ENCODE assay signal across 1 cellular context in the genomic region with DNA sequence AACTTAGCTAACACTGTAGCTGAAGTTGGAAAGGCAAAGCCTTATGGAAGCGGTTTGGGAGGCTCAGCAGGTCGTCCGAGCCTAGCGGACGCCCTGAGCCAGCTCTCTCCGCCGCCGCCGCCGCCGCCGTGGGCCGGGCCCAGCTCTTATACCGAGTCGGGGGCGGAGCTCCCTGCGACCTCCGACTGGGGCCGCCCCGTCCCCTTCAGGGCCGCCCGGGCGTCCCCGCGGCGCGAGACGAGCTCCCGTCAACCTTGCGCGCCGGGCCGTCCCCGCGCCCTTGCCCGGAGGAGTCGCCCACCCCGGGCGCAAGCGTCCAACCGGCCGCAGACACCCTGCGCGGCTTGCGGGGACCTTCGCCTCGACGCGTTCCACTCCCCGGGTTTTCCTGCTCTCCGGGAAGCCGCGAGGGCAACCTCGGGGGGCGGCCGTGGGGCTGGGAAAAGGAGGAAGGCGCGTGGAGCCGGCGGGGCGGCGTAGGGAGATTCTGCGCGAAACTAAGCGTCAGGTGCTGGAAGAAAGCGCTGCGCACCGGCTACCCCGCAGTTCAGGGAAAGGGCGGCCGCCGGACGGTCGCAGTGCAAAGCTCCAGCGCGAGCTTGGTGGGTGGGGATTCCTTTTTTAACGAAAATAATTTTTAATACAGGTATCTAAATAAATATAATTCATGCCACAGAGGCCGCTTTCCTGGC.
TF ChIP-seq lines count a peak whose summit lies in the region.

A gene with protein sequence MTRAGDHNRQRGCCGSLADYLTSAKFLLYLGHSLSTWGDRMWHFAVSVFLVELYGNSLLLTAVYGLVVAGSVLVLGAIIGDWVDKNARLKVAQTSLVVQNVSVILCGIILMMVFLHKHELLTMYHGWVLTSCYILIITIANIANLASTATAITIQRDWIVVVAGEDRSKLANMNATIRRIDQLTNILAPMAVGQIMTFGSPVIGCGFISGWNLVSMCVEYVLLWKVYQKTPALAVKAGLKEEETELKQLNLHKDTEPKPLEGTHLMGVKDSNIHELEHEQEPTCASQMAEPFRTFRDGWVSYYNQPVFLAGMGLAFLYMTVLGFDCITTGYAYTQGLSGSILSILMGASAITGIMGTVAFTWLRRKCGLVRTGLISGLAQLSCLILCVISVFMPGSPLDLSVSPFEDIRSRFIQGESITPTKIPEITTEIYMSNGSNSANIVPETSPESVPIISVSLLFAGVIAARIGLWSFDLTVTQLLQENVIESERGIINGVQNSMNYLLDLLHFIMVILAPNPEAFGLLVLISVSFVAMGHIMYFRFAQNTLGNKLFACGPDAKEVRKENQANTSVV (minus strand): TSS at position 125 of the 692 bp plus-strand sequence. CDS start 326 bp downstream, outside the sequence.

TF ChIP-seq in HepG2, 621 proteins besides CTCF, POLR2A, EP300 and RAD21 (continued from another document and continues in another):
- TF ChIP-seq EEA1 (CRISPR knock-in tag; IDR thresholded peaks at IDR 0.05; ENCODE audit: borderline replicate concordance), result peak; percentile 67; the same call in 1 of the 2 replicates
- peak; percentile 8; the same call in 1 of the 2 replicates for TF ChIP-seq NCOA2 (CRISPR knock-in tag; IDR thresholded peaks at IDR 0.05)
- no peak for TF ChIP-seq EZH2 (conservative IDR thresholded peaks at IDR 0.05; ENCODE audit: low read depth, low read length)
- no peak for TF ChIP-seq RORA (CRISPR knock-in tag; IDR thresholded peaks at IDR 0.05)
- no peak for TF ChIP-seq ZFP41 (CRISPR knock-in tag; IDR thresholded peaks at IDR 0.05; ENCODE audit: borderline replicate concordance)
- no peak for TF ChIP-seq ZNF207 (IDR thresholded peaks at IDR 0.05; ENCODE audit: borderline replicate concordance)
- TF ChIP-seq, protein P1, sequence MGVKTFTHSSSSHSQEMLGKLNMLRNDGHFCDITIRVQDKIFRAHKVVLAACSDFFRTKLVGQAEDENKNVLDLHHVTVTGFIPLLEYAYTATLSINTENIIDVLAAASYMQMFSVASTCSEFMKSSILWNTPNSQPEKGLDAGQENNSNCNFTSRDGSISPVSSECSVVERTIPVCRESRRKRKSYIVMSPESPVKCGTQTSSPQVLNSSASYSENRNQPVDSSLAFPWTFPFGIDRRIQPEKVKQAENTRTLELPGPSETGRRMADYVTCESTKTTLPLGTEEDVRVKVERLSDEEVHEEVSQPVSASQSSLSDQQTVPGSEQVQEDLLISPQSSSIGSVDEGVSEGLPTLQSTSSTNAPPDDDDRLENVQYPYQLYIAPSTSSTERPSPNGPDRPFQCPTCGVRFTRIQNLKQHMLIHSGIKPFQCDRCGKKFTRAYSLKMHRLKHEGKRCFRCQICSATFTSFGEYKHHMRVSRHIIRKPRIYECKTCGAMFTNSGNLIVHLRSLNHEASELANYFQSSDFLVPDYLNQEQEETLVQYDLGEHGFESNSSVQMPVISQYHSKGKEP (CRISPR knock-in tag; IDR thresholded peaks at IDR 0.05), result no peak; the same call in 1 of the 2 replicates
- TF ChIP-seq, protein P2, sequence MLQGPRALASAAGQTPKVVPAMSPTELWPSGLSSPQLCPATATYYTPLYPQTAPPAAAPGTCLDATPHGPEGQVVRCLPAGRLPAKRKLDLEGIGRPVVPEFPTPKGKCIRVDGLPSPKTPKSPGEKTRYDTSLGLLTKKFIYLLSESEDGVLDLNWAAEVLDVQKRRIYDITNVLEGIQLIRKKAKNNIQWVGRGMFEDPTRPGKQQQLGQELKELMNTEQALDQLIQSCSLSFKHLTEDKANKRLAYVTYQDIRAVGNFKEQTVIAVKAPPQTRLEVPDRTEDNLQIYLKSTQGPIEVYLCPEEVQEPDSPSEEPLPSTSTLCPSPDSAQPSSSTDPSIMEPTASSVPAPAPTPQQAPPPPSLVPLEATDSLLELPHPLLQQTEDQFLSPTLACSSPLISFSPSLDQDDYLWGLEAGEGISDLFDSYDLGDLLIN (CRISPR knock-in tag; IDR thresholded peaks at IDR 0.05; ENCODE audit: borderline replicate concordance), result no peak
- no peak for TF ChIP-seq MAFK (conservative IDR thresholded peaks at IDR 0.05 in 1 of 2, IDR thresholded peaks at IDR 0.05 in 1 of 2; ENCODE audit: low read length in 2 of 2)
- no peak for TF ChIP-seq HOXA9 (CRISPR knock-in tag; IDR thresholded peaks at IDR 0.05; ENCODE audit: borderline replicate concordance)
- no peak for TF ChIP-seq ZNF670 (CRISPR knock-in tag; IDR thresholded peaks at IDR 0.05; ENCODE audit: borderline replicate concordance)
- peak; percentile 24; the same call in 1 of the 2 replicates for TF ChIP-seq ATF7-NPFF (CRISPR knock-in tag; IDR thresholded peaks at IDR 0.05; ENCODE audit: low read depth)
- TF ChIP-seq, protein P3, sequence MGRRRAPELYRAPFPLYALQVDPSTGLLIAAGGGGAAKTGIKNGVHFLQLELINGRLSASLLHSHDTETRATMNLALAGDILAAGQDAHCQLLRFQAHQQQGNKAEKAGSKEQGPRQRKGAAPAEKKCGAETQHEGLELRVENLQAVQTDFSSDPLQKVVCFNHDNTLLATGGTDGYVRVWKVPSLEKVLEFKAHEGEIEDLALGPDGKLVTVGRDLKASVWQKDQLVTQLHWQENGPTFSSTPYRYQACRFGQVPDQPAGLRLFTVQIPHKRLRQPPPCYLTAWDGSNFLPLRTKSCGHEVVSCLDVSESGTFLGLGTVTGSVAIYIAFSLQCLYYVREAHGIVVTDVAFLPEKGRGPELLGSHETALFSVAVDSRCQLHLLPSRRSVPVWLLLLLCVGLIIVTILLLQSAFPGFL (CRISPR knock-in tag; IDR thresholded peaks at IDR 0.05), result no peak
- TF ChIP-seq MBD4 (IDR thresholded peaks at IDR 0.05; ENCODE audit: borderline replicate concordance, low read length), result no peak
- no peak; the same call in none of the 2 replicates for TF ChIP-seq MAF1 (CRISPR knock-in tag; IDR thresholded peaks at IDR 0.05; ENCODE audit: borderline replicate concordance)
- TF ChIP-seq ZNF550 (CRISPR knock-in tag; IDR thresholded peaks at IDR 0.05; ENCODE audit: borderline replicate concordance), result 0 out of 2 replicates have a peak, but pooled peaks have one; percentile 37
- TF ChIP-seq, protein P4, sequence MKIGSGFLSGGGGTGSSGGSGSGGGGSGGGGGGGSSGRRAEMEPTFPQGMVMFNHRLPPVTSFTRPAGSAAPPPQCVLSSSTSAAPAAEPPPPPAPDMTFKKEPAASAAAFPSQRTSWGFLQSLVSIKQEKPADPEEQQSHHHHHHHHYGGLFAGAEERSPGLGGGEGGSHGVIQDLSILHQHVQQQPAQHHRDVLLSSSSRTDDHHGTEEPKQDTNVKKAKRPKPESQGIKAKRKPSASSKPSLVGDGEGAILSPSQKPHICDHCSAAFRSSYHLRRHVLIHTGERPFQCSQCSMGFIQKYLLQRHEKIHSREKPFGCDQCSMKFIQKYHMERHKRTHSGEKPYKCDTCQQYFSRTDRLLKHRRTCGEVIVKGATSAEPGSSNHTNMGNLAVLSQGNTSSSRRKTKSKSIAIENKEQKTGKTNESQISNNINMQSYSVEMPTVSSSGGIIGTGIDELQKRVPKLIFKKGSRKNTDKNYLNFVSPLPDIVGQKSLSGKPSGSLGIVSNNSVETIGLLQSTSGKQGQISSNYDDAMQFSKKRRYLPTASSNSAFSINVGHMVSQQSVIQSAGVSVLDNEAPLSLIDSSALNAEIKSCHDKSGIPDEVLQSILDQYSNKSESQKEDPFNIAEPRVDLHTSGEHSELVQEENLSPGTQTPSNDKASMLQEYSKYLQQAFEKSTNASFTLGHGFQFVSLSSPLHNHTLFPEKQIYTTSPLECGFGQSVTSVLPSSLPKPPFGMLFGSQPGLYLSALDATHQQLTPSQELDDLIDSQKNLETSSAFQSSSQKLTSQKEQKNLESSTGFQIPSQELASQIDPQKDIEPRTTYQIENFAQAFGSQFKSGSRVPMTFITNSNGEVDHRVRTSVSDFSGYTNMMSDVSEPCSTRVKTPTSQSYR (CRISPR knock-in tag; IDR thresholded peaks at IDR 0.05; ENCODE audit: borderline replicate concordance), result 0 out of 2 replicates have a peak, but pooled peaks have one; percentile 21
- TF ChIP-seq, protein P5, sequence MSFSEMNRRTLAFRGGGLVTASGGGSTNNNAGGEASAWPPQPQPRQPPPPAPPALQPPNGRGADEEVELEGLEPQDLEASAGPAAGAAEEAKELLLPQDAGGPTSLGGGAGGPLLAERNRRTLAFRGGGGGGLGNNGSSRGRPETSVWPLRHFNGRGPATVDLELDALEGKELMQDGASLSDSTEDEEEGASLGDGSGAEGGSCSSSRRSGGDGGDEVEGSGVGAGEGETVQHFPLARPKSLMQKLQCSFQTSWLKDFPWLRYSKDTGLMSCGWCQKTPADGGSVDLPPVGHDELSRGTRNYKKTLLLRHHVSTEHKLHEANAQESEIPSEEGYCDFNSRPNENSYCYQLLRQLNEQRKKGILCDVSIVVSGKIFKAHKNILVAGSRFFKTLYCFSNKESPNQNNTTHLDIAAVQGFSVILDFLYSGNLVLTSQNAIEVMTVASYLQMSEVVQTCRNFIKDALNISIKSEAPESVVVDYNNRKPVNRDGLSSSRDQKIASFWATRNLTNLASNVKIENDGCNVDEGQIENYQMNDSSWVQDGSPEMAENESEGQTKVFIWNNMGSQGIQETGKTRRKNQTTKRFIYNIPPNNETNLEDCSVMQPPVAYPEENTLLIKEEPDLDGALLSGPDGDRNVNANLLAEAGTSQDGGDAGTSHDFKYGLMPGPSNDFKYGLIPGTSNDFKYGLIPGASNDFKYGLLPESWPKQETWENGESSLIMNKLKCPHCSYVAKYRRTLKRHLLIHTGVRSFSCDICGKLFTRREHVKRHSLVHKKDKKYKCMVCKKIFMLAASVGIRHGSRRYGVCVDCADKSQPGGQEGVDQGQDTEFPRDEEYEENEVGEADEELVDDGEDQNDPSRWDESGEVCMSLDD (CRISPR knock-in tag; IDR thresholded peaks at IDR 0.05; ENCODE audit: borderline replicate concordance), result peak; percentile 44; the same call in 1 of the 2 replicates
- no peak for TF ChIP-seq ZNF24 (IDR thresholded peaks at IDR 0.05)
- no peak for TF ChIP-seq SIX1 (CRISPR knock-in tag; IDR thresholded peaks at IDR 0.05; ENCODE audit: borderline replicate concordance)
- TF ChIP-seq PCBP2 (optimal IDR thresholded peaks at IDR 0.05; ENCODE audit: low read depth, low read length, poor library complexity, severe bottlenecking), result no peak
- peak; percentile 15; the same call in 1 of the 2 replicates for TF ChIP-seq NFYC (CRISPR knock-in tag; IDR thresholded peaks at IDR 0.05)
- TF ChIP-seq SP1 (IDR thresholded peaks at IDR 0.05), result no peak
- TF ChIP-seq SP1 (CRISPR knock-in tag; IDR thresholded peaks at IDR 0.05), result peak; percentile 68
- TF ChIP-seq TRIM24 (CRISPR knock-in tag; IDR thresholded peaks at IDR 0.05), result no peak
- peak; percentile 45; the same call in 1 of the 2 replicates for TF ChIP-seq ZSCAN22 (CRISPR knock-in tag; IDR thresholded peaks at IDR 0.05)
- TF ChIP-seq RBM22 (optimal IDR thresholded peaks at IDR 0.05; ENCODE audit: low read length), result no peak
- TF ChIP-seq ZNF776 (CRISPR knock-in tag; IDR thresholded peaks at IDR 0.05), result peak; percentile 73; the same call in 1 of the 2 replicates
- peak; percentile 77 for TF ChIP-seq HES4 (CRISPR knock-in tag; IDR thresholded peaks at IDR 0.05; ENCODE audit: borderline replicate concordance)
- no peak for TF ChIP-seq SP140L (CRISPR knock-in tag; IDR thresholded peaks at IDR 0.05; ENCODE audit: borderline replicate concordance)
- no peak; the same call in 1 of the 2 replicates for TF ChIP-seq CBX2 (IDR thresholded peaks at IDR 0.05; ENCODE audit: low read depth, low read length)
- no peak; the same call in 1 of the 2 replicates for TF ChIP-seq CBX2 (CRISPR knock-in tag; IDR thresholded peaks at IDR 0.05; ENCODE audit: low read depth)
- no peak for TF ChIP-seq ZNF136 (CRISPR knock-in tag; IDR thresholded peaks at IDR 0.05; ENCODE audit: low read depth)
- no peak for TF ChIP-seq BRD4 (CRISPR knock-in tag; IDR thresholded peaks at IDR 0.05)
- TF ChIP-seq ARHGAP35 (CRISPR knock-in tag; IDR thresholded peaks at IDR 0.05; ENCODE audit: borderline replicate concordance), result peak; percentile 82; the same call in 1 of the 2 replicates
- peak; percentile 67; the same call in 1 of the 2 replicates for TF ChIP-seq ZNF546 (CRISPR knock-in tag; conservative IDR thresholded peaks at IDR 0.05)
- peak; percentile 14; the same call in 1 of the 2 replicates for TF ChIP-seq HDAC2 (CRISPR knock-in tag; IDR thresholded peaks at IDR 0.05)
- TF ChIP-seq, protein P6, sequence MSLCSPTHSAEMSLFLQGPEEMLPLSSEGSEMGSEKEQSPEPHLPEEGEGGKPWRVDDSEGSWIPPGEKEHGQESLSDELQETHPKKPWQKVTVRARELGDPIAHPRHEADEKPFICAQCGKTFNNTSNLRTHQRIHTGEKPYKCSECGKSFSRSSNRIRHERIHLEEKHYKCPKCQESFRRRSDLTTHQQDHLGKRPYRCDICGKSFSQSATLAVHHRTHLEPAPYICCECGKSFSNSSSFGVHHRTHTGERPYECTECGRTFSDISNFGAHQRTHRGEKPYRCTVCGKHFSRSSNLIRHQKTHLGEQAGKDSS (CRISPR knock-in tag; IDR thresholded peaks at IDR 0.05; ENCODE audit: borderline replicate concordance, low read depth), result peak; percentile 63; the same call in 1 of the 2 replicates
- TF ChIP-seq BHLHE40 (IDR thresholded peaks at IDR 0.05; ENCODE audit: low read length), result 0 out of 2 replicates have a peak, but pooled peaks have one; percentile 18
- TF ChIP-seq ZNF335 (CRISPR knock-in tag; IDR thresholded peaks at IDR 0.05), result peak; percentile 39; the same call in 1 of the 2 replicates
- TF ChIP-seq MXI1 (IDR thresholded peaks at IDR 0.05; ENCODE audit: borderline replicate concordance, low read depth, low read length), result no peak
- peak; percentile 54; the same call in 1 of the 2 replicates for TF ChIP-seq KDM5A (IDR thresholded peaks at IDR 0.05; ENCODE audit: borderline replicate concordance, low read length)
- TF ChIP-seq ZFP82 (CRISPR knock-in tag; IDR thresholded peaks at IDR 0.05; ENCODE audit: borderline replicate concordance), result no peak
- TF ChIP-seq ZNF225 (CRISPR knock-in tag; IDR thresholded peaks at IDR 0.05), result peak; percentile 87
- TF ChIP-seq JUNB (CRISPR knock-in tag; IDR thresholded peaks at IDR 0.05; ENCODE audit: borderline replicate concordance), result no peak
- TF ChIP-seq, protein P7, sequence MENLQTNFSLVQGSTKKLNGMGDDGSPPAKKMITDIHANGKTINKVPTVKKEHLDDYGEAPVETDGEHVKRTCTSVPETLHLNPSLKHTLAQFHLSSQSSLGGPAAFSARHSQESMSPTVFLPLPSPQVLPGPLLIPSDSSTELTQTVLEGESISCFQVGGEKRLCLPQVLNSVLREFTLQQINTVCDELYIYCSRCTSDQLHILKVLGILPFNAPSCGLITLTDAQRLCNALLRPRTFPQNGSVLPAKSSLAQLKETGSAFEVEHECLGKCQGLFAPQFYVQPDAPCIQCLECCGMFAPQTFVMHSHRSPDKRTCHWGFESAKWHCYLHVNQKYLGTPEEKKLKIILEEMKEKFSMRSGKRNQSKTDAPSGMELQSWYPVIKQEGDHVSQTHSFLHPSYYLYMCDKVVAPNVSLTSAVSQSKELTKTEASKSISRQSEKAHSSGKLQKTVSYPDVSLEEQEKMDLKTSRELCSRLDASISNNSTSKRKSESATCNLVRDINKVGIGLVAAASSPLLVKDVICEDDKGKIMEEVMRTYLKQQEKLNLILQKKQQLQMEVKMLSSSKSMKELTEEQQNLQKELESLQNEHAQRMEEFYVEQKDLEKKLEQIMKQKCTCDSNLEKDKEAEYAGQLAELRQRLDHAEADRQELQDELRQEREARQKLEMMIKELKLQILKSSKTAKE (CRISPR knock-in tag; IDR thresholded peaks at IDR 0.05; ENCODE audit: borderline replicate concordance), result 0 out of 2 replicates have a peak, but pooled peaks have one; percentile 34
- TF ChIP-seq SALL1 (CRISPR knock-in tag; IDR thresholded peaks at IDR 0.05), result peak; percentile 77
